In genomic region chr15:67103021-67103420, GRCh38 we compare ENCODE assay signal across 18 cellular contexts. TPM values are rescaled to one million over a fixed set of nuclear protein-coding genes. Genes with fewer than 3 reads are reported as not detected.
DNase-seq lines count a peak whose midpoint lies in the region; ATAC-seq and TF ChIP-seq lines count a peak whose summit lies in the region.
"Had no signal": no experiment of that assay in that cellular context is flagged by ENCODE, and none has a peak within 500 bp of the region (broad histone marks: within the 10 kb centered on the region; RNA-seq: fewer than 3 reads in every experiment).

No MANE protein-coding gene starts in this region.

- ATAC-seq in activated B cell treated with CpG ODN at 0.5 μM for 24 hours (ENCODE audit: low read depth) (no peak), HG03439 (IDR thresholded peaks at IDR 0.05; ENCODE audit: unreplicated experiment) (no peak)
- ATAC-seq: right lobe of liver had no signal

- no peaks in the 10 kb centered on the region for H3K9me3 Mint-ChIP-seq in activated B cell treated with CpG ODN at 0.5 μM for 24 hours

- intact Hi-C loops in activated B cell treated with CpG ODN at 0.5 μM for 24 hours (cut with micrococcal nuclease) (no loop called here), posterior vena cava (cut with DNase I) (loop anchor here in 1 of 2 donors (5.0 kb wide), 1 partner anchor 149 kb away; the partner anchor contains the start of genes AAGAB and IQCH)

- peaks cover 29% of the 10 kb centered on the region for H3K36me3 Mint-ChIP-seq in activated B cell treated with CpG ODN at 0.5 μM for 24 hours (ENCODE audit: low read depth)

- no peaks in the 10 kb centered on the region for H3K9me3 ChIP-seq in BLaER1 treated with 17β-estradiol and CSF1 and Interleukin-3, amounts not matched to agents 10 nM and 100 nM (replicated peaks in 1 of 11)
- no peaks in the 10 kb centered on the region for H3K9me3 ChIP-seq in HEK293 (ENCODE audit: control insufficient read depth, insufficient read depth, low read depth, low read length)
- no peaks in the 10 kb centered on the region for H3K9me3 ChIP-seq in osteoblast (ENCODE audit: low read depth, low read length)
- H3K9me3 ChIP-seq: right lobe of liver had no signal

- H3K27ac ChIP-seq in BLaER1 treated with 17β-estradiol and CSF1 and Interleukin-3, amounts not matched to agents 10 nM and 100 nM: peak overlapping the region in 10 of 11 experiments; percentile 30 to 97 (median 93); a peak in 20 of 22 replicates
- H3K27ac ChIP-seq in HEK293 (ENCODE audit: extremely low read depth, low read depth, low read length) (no peak overlapping the region), osteoblast (ENCODE audit: low read depth, low read length) (peak overlapping the region; percentile 99)
- H3K27ac ChIP-seq: right lobe of liver had no signal

- CTCF ChIA-PET in HEK293 (lab: Yijun Ruan, JAX): interaction anchor here (0.7 to 1.0 kb wide), 3 partner anchors 10 to 192 kb away, joined by 3 to 4 read pairs (median 3); no protein-coding TSS in a partner anchor
- CTCF ChIA-PET in activated B cell treated with CpG ODN at 0.5 μM for 24 hours (lab: Charles Lee): interaction anchor here (1.4 to 7.9 kb wide), 2 partner anchors 10 to 20 kb away, joined by 5 to 70 read pairs; no protein-coding TSS in a partner anchor

- H2AFZ ChIP-seq in osteoblast (ENCODE audit: low read length): no peak overlapping the region

- H4K20me1 ChIP-seq in BLaER1 treated with 17β-estradiol and CSF1 and Interleukin-3, amounts not matched to agents 10 nM and 100 nM: peaks cover 73 to 100% (median 93%) of the 10 kb centered on the region in 11 experiments
- peaks cover 3% of the 10 kb centered on the region for H4K20me1 ChIP-seq in osteoblast (ENCODE audit: insufficient read depth, low read length)

- peaks cover 98 to 100% (median 99%) of the 10 kb centered on the region in 10 experiments for H3K4me1 ChIP-seq in BLaER1 treated with 17β-estradiol and CSF1 and Interleukin-3, amounts not matched to agents 10 nM and 100 nM
- peaks cover 17% of the 10 kb centered on the region for H3K4me1 ChIP-seq in HEK293 (ENCODE audit: control insufficient read depth, insufficient read depth, low read length)
- H3K4me1 ChIP-seq in osteoblast (ENCODE audit: insufficient read depth, low read length): peaks cover 89% of the 10 kb centered on the region

- no peaks in the 10 kb centered on the region for H3K27me3 ChIP-seq in BLaER1 treated with 17β-estradiol and CSF1 and Interleukin-3, amounts not matched to agents 10 nM and 100 nM
- no peaks in the 10 kb centered on the region for H3K27me3 ChIP-seq in osteoblast (ENCODE audit: insufficient read depth, low read length)
- H3K27me3 ChIP-seq: right lobe of liver had no signal

- H3K9ac ChIP-seq in BLaER1 treated with 17β-estradiol and CSF1 and Interleukin-3, amounts not matched to agents 10 nM and 100 nM: peak overlapping the region; percentile 53 to 84 (median 69); a peak in 21 of 22 replicates

- peak overlapping the region in 7 of 10 experiments; percentile 16 to 51 (median 39); a peak in 11 of 20 replicates for H3K4me3 ChIP-seq in BLaER1 treated with 17β-estradiol and CSF1 and Interleukin-3, amounts not matched to agents 10 nM and 100 nM
- H3K4me3 ChIP-seq in HEK293 (ENCODE audit: low read depth, low read length) (no peak overlapping the region), osteoblast (ENCODE audit: insufficient read depth, low read length) (no peak overlapping the region)
- H3K4me3 ChIP-seq: right lobe of liver had no signal

- H3K27me3 Mint-ChIP-seq in activated B cell treated with CpG ODN at 0.5 μM for 24 hours: no peaks in the 10 kb centered on the region

- POLR2A ChIA-PET in HEK293 (lab: Yijun Ruan, JAX): no interaction called here
- POLR2A ChIA-PET in activated B cell treated with CpG ODN at 0.5 μM for 24 hours (lab: Charles Lee): interaction anchor here (0.6 to 28.6 kb wide), 9 partner anchors 7 to 48 kb away, joined by 3 to 1703 read pairs (median 8); partner anchors contain the start of gene SMAD3

- H3K4me3 Mint-ChIP-seq in activated B cell treated with CpG ODN at 0.5 μM for 24 hours: peak overlapping the region; percentile 30

- peaks cover 4 to 87% (median 57%) of the 10 kb centered on the region in 11 experiments; a peak in 18 of 22 replicates for H3K36me3 ChIP-seq in BLaER1 treated with 17β-estradiol and CSF1 and Interleukin-3, amounts not matched to agents 10 nM and 100 nM
- no peaks in the 10 kb centered on the region for H3K36me3 ChIP-seq in HEK293 (ENCODE audit: control insufficient read depth in 2 of 2, insufficient read depth in 1 of 2, low read length in 2 of 2)
- peaks cover 57% of the 10 kb centered on the region for H3K36me3 ChIP-seq in osteoblast (ENCODE audit: insufficient read depth, low read length)
- H3K36me3 ChIP-seq: right lobe of liver had no signal

- DNase-seq in activated B cell treated with CpG ODN at 0.5 μM for 24 hours: no peak
- no peak for DNase-seq in osteoblast (ENCODE audit: insufficient read length, low spot score, missing footprints)
- DNase-seq in GM03348 (ENCODE audit: low spot score): no peak
- no peak for DNase-seq in activated T-cell treated with anti-CD3 and anti-CD28 coated beads for 4 hours
- DNase-seq in posterior vena cava (ENCODE audit: low spot score): no peak
- DNase-seq: activated CD4-positive, CD25-positive, alpha-beta regulatory T cell treated with anti-CD3 and anti-CD28 coated beads, Interleukin-2, amount 50 U/mL, for 72 hours; activated effector memory CD4-positive, alpha-beta T cell treated with anti-CD3 and anti-CD28 coated beads, Interleukin-2, amount 50 U/mL, for 16 hours; amygdala; DMS153; NCI-H146; NCI-H2227 treated with DMSO at 0.1 percent for 48 hours; right lobe of liver; SIG-M5; stimulated activated CD4-positive, alpha-beta T cell treated with anti-CD3 and anti-CD28 coated beads, Interleukin-1b, Interleukin-23, amount 100 ng/mL, for 48 hours; T-helper 2 cell had no signal

- H3K4me2 ChIP-seq in BLaER1 treated with 17β-estradiol and CSF1 and Interleukin-3, amounts not matched to agents 10 nM and 100 nM: peak overlapping the region; percentile 83 to 95 (median 90)
- H3K4me2 ChIP-seq in osteoblast (ENCODE audit: insufficient read depth, low read length): no peak overlapping the region

- H3K27ac Mint-ChIP-seq in activated B cell treated with CpG ODN at 0.5 μM for 24 hours: no peak overlapping the region

- peaks cover 89% of the 10 kb centered on the region for H3K79me2 ChIP-seq in osteoblast (ENCODE audit: insufficient read depth, low read length)

- peaks cover 23% of the 10 kb centered on the region for H3K4me1 Mint-ChIP-seq in activated B cell treated with CpG ODN at 0.5 μM for 24 hours

- no peak for TF ChIP-seq CTCF in HEK293 (tag by site-specific recombination; IDR thresholded peaks at IDR 0.05)
- TF ChIP-seq CTCF in activated B cell treated with CpG ODN at 0.5 μM for 24 hours (IDR thresholded peaks at IDR 0.05): no peak
- no peak for TF ChIP-seq CTCF in osteoblast (IDR thresholded peaks at IDR 0.05; ENCODE audit: extremely low read depth, low read depth, low read length)

TF ChIP-seq in HEK293, 187 proteins besides CTCF, POLR2A, EP300 and RAD21:
- TF ChIP-seq ZNF664 (tag by site-specific recombination; IDR thresholded peaks at IDR 0.05) (peak; percentile 44; the same call in 1 of the 2 replicates), GLIS2 (tag by site-specific recombination; IDR thresholded peaks at IDR 0.05) (no peak)

RNA-seq across cellular contexts. Expression of gene SMAD3, which starts 37.6 kb away (rescaled TPM):
- total RNA-seq in activated B cell treated with CpG ODN at 0.5 μM for 24 hours (85.9 and 118 TPM in 2 replicates), osteoblast (41.8 and 60.1 TPM in 2 replicates), posterior vena cava (10 to 100 TPM; 56.3 to 62.7 TPM)

Comparison
In these comparisons a context has a peak if more than half of its experiments do, and no peak if none do; other contexts are left out.
1. H3K4me3 ChIP-seq: peak in BLaER1 treated with 17β-estradiol and CSF1 and Interleukin-3, amounts not matched to agents 10 nM and 100 nM (7 of 10); none in HEK293 (single experiment) and osteoblast (single experiment).